1 cellular context compared by ENCODE assay signal in the genomic region with DNA sequence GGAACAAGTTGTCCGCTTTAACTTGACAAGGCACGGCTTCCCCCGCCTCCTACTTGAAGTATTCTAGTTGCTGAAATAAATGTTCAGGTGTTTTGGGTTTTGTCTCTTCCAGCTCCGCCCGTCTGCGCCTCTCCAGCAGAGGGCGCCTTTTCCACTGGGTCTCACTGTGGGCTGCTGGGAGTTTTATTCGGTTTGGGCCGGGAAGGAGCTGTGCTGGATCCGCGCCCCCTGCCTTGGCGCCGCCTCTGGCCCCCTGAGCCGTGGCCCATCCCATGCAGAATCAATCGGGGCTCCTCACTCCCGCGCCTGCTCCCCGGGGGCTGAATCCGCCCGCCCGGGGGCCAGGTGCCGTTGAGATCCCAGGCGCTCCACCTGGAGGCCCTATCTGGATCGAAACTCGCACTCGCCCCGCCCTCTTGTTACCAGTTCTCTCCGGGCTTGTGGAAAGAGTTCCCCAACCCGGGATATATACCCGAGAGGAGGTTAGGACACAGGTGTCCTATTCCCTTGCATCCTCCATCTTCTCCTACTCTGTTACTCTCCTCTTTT.
A peak's percentile ranks its signal among the peaks of the same experiment; 100 is the strongest.
TF ChIP-seq lines count a peak whose summit lies in the region.

No MANE protein-coding gene starts in this region.

TF ChIP-seq in HepG2, 621 proteins besides CTCF, POLR2A, EP300 and RAD21 (continued from another document and continues in another):
- TF ChIP-seq, protein P1, sequence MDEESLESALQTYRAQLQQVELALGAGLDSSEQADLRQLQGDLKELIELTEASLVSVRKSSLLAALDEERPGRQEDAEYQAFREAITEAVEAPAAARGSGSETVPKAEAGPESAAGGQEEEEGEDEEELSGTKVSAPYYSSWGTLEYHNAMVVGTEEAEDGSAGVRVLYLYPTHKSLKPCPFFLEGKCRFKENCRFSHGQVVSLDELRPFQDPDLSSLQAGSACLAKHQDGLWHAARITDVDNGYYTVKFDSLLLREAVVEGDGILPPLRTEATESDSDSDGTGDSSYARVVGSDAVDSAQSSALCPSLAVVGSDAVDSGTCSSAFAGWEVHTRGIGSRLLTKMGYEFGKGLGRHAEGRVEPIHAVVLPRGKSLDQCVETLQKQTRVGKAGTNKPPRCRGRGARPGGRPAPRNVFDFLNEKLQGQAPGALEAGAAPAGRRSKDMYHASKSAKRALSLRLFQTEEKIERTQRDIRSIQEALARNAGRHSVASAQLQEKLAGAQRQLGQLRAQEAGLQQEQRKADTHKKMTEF (CRISPR knock-in tag; IDR thresholded peaks at IDR 0.05): peak; percentile 42; the same call in 1 of the 2 replicates
- TF ChIP-seq ZNF749 (CRISPR knock-in tag; IDR thresholded peaks at IDR 0.05; ENCODE audit: borderline replicate concordance): no peak
- no peak for TF ChIP-seq PAF1 (CRISPR knock-in tag; IDR thresholded peaks at IDR 0.05)
- 0 out of 2 replicates have a peak, but pooled peaks have one; percentile 21 for TF ChIP-seq ELF3 (CRISPR knock-in tag; IDR thresholded peaks at IDR 0.05)
- TF ChIP-seq ATM (IDR thresholded peaks at IDR 0.05; ENCODE audit: borderline replicate concordance): no peak
- no peak for TF ChIP-seq ZFP36 (IDR thresholded peaks at IDR 0.05; ENCODE audit: borderline replicate concordance, low read depth, low read length, partially characterized antibody)
- TF ChIP-seq GABPB1 (CRISPR knock-in tag; IDR thresholded peaks at IDR 0.05): peak; percentile 61
- TF ChIP-seq ZNF567 (CRISPR knock-in tag; IDR thresholded peaks at IDR 0.05; ENCODE audit: borderline replicate concordance): no peak
- no peak; the same call in 1 of the 2 replicates for TF ChIP-seq ZSCAN29 (CRISPR knock-in tag; conservative IDR thresholded peaks at IDR 0.05)
- TF ChIP-seq FOXP1 (IDR thresholded peaks at IDR 0.05): no peak
- no peak for TF ChIP-seq FOXP1 (CRISPR knock-in tag; IDR thresholded peaks at IDR 0.05)
- no peak for TF ChIP-seq PHF20 (CRISPR knock-in tag; IDR thresholded peaks at IDR 0.05)
- no peak for TF ChIP-seq NFATC3 (CRISPR knock-in tag; IDR thresholded peaks at IDR 0.05)
- TF ChIP-seq HDAC2 (CRISPR knock-in tag; IDR thresholded peaks at IDR 0.05): no peak
- no peak for TF ChIP-seq ZFP36L2 (CRISPR knock-in tag; IDR thresholded peaks at IDR 0.05)
- no peak for TF ChIP-seq ZIK1 (CRISPR knock-in tag; IDR thresholded peaks at IDR 0.05; ENCODE audit: borderline replicate concordance, low read depth)
- no peak for TF ChIP-seq ZNF562 (CRISPR knock-in tag; IDR thresholded peaks at IDR 0.05; ENCODE audit: borderline replicate concordance)
- TF ChIP-seq RNF2 (conservative IDR thresholded peaks at IDR 0.05; ENCODE audit: low read depth): peak; percentile 51; the same call in 1 of the 2 replicates
- TF ChIP-seq SPEN (CRISPR knock-in tag; IDR thresholded peaks at IDR 0.05; ENCODE audit: low read depth): peak; percentile 63; the same call in 1 of the 2 replicates
- no peak for TF ChIP-seq ZNF30 (CRISPR knock-in tag; IDR thresholded peaks at IDR 0.05)
- no peak for TF ChIP-seq KDM5A (IDR thresholded peaks at IDR 0.05; ENCODE audit: borderline replicate concordance, low read length)
- TF ChIP-seq ZNF333 (CRISPR knock-in tag; IDR thresholded peaks at IDR 0.05; ENCODE audit: borderline replicate concordance): no peak
- TF ChIP-seq ZNF775 (CRISPR knock-in tag; IDR thresholded peaks at IDR 0.05; ENCODE audit: borderline replicate concordance): no peak
- peak; percentile 55; the same call in 1 of the 2 replicates for TF ChIP-seq YEATS2 (CRISPR knock-in tag; IDR thresholded peaks at IDR 0.05; ENCODE audit: borderline replicate concordance)
- no peak for TF ChIP-seq SMYD3 (CRISPR knock-in tag; IDR thresholded peaks at IDR 0.05)
- no peak for TF ChIP-seq ZNF343 (CRISPR knock-in tag; IDR thresholded peaks at IDR 0.05)
- no peak for TF ChIP-seq ZNF660 (CRISPR knock-in tag; IDR thresholded peaks at IDR 0.05; ENCODE audit: borderline replicate concordance, low read depth)
- 0 out of 2 replicates have a peak, but pooled peaks have one; percentile 63 for TF ChIP-seq ZNF605 (CRISPR knock-in tag; IDR thresholded peaks at IDR 0.05)
- TF ChIP-seq RAD51 (IDR thresholded peaks at IDR 0.05; ENCODE audit: borderline replicate concordance): no peak
- TF ChIP-seq ZNF883 (CRISPR knock-in tag; IDR thresholded peaks at IDR 0.05; ENCODE audit: not compliant biosample characterization): no peak
- no peak for TF ChIP-seq ZNF44 (CRISPR knock-in tag; IDR thresholded peaks at IDR 0.05)
- no peak for TF ChIP-seq FOXO1 (CRISPR knock-in tag; IDR thresholded peaks at IDR 0.05)
- peak; percentile 70; the same call in 1 of the 2 replicates for TF ChIP-seq ZNF274 (CRISPR knock-in tag; IDR thresholded peaks at IDR 0.05)
- TF ChIP-seq SYNCRIP (IDR thresholded peaks at IDR 0.05; ENCODE audit: insufficient read depth, low read depth, low read length): no peak
- TF ChIP-seq MTA1 (CRISPR knock-in tag; IDR thresholded peaks at IDR 0.05; ENCODE audit: borderline replicate concordance): no peak
- TF ChIP-seq ZNF143 (CRISPR knock-in tag; IDR thresholded peaks at IDR 0.05): peak; percentile 87
- no peak for TF ChIP-seq ZFP36L1 (CRISPR knock-in tag; IDR thresholded peaks at IDR 0.05)
- TF ChIP-seq, protein P2, sequence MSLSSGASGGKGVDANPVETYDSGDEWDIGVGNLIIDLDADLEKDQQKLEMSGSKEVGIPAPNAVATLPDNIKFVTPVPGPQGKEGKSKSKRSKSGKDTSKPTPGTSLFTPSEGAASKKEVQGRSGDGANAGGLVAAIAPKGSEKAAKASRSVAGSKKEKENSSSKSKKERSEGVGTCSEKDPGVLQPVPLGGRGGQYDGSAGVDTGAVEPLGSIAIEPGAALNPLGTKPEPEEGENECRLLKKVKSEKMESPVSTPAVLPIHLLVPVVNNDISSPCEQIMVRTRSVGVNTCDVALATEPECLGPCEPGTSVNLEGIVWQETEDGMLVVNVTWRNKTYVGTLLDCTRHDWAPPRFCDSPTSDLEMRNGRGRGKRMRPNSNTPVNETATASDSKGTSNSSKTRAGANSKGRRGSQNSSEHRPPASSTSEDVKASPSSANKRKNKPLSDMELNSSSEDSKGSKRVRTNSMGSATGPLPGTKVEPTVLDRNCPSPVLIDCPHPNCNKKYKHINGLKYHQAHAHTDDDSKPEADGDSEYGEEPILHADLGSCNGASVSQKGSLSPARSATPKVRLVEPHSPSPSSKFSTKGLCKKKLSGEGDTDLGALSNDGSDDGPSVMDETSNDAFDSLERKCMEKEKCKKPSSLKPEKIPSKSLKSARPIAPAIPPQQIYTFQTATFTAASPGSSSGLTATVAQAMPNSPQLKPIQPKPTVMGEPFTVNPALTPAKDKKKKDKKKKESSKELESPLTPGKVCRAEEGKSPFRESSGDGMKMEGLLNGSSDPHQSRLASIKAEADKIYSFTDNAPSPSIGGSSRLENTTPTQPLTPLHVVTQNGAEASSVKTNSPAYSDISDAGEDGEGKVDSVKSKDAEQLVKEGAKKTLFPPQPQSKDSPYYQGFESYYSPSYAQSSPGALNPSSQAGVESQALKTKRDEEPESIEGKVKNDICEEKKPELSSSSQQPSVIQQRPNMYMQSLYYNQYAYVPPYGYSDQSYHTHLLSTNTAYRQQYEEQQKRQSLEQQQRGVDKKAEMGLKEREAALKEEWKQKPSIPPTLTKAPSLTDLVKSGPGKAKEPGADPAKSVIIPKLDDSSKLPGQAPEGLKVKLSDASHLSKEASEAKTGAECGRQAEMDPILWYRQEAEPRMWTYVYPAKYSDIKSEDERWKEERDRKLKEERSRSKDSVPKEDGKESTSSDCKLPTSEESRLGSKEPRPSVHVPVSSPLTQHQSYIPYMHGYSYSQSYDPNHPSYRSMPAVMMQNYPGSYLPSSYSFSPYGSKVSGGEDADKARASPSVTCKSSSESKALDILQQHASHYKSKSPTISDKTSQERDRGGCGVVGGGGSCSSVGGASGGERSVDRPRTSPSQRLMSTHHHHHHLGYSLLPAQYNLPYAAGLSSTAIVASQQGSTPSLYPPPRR (CRISPR knock-in tag; IDR thresholded peaks at IDR 0.05; ENCODE audit: borderline replicate concordance): no peak
- TF ChIP-seq ZNF772 (CRISPR knock-in tag; IDR thresholded peaks at IDR 0.05): peak; percentile 49; the same call in 1 of the 2 replicates
- no peak for TF ChIP-seq NCOA1 (CRISPR knock-in tag; IDR thresholded peaks at IDR 0.05)
- TF ChIP-seq ZNF670 (CRISPR knock-in tag; IDR thresholded peaks at IDR 0.05; ENCODE audit: borderline replicate concordance): no peak
- TF ChIP-seq WIZ (CRISPR knock-in tag; IDR thresholded peaks at IDR 0.05): no peak
- no peak for TF ChIP-seq ZNF878 (CRISPR knock-in tag; IDR thresholded peaks at IDR 0.05)
- no peak for TF ChIP-seq ZFAT (CRISPR knock-in tag; conservative IDR thresholded peaks at IDR 0.05)
- no peak for TF ChIP-seq ZNF569 (CRISPR knock-in tag; IDR thresholded peaks at IDR 0.05; ENCODE audit: borderline replicate concordance)
- TF ChIP-seq, protein P3, sequence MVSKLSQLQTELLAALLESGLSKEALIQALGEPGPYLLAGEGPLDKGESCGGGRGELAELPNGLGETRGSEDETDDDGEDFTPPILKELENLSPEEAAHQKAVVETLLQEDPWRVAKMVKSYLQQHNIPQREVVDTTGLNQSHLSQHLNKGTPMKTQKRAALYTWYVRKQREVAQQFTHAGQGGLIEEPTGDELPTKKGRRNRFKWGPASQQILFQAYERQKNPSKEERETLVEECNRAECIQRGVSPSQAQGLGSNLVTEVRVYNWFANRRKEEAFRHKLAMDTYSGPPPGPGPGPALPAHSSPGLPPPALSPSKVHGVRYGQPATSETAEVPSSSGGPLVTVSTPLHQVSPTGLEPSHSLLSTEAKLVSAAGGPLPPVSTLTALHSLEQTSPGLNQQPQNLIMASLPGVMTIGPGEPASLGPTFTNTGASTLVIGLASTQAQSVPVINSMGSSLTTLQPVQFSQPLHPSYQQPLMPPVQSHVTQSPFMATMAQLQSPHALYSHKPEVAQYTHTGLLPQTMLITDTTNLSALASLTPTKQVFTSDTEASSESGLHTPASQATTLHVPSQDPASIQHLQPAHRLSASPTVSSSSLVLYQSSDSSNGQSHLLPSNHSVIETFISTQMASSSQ (IDR thresholded peaks at IDR 0.05; ENCODE audit: low read depth): no peak
- TF ChIP-seq, protein P3 (CRISPR knock-in tag; IDR thresholded peaks at IDR 0.05; ENCODE audit: borderline replicate concordance): no peak
- peak; percentile 59 for TF ChIP-seq STAG1 (CRISPR knock-in tag; IDR thresholded peaks at IDR 0.05)
- TF ChIP-seq, protein P4, sequence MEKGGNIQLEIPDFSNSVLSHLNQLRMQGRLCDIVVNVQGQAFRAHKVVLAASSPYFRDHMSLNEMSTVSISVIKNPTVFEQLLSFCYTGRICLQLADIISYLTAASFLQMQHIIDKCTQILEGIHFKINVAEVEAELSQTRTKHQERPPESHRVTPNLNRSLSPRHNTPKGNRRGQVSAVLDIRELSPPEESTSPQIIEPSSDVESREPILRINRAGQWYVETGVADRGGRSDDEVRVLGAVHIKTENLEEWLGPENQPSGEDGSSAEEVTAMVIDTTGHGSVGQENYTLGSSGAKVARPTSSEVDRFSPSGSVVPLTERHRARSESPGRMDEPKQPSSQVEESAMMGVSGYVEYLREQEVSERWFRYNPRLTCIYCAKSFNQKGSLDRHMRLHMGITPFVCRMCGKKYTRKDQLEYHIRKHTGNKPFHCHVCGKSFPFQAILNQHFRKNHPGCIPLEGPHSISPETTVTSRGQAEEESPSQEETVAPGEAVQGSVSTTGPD (CRISPR knock-in tag; IDR thresholded peaks at IDR 0.05): no peak
- no peak for TF ChIP-seq DMAP1 (CRISPR knock-in tag; IDR thresholded peaks at IDR 0.05)
- TF ChIP-seq RELA (CRISPR knock-in tag; IDR thresholded peaks at IDR 0.05): no peak
- no peak for TF ChIP-seq CENPX (CRISPR knock-in tag; IDR thresholded peaks at IDR 0.05)
- TF ChIP-seq, protein P5, sequence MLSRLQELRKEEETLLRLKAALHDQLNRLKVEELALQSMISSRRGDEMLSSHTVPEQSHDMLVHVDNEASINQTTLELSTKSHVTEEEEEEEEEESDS (CRISPR knock-in tag; IDR thresholded peaks at IDR 0.05; ENCODE audit: borderline replicate concordance): no peak
- peak; percentile 25; the same call in 1 of the 2 replicates for TF ChIP-seq RFXAP (CRISPR knock-in tag; IDR thresholded peaks at IDR 0.05; ENCODE audit: borderline replicate concordance)
- TF ChIP-seq, protein P6, sequence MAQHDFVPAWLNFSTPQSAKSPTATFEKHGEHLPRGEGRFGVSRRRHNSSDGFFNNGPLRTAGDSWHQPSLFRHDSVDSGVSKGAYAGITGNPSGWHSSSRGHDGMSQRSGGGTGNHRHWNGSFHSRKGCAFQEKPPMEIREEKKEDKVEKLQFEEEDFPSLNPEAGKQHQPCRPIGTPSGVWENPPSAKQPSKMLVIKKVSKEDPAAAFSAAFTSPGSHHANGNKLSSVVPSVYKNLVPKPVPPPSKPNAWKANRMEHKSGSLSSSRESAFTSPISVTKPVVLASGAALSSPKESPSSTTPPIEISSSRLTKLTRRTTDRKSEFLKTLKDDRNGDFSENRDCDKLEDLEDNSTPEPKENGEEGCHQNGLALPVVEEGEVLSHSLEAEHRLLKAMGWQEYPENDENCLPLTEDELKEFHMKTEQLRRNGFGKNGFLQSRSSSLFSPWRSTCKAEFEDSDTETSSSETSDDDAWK (CRISPR knock-in tag; IDR thresholded peaks at IDR 0.05): no peak
- TF ChIP-seq, protein P7, sequence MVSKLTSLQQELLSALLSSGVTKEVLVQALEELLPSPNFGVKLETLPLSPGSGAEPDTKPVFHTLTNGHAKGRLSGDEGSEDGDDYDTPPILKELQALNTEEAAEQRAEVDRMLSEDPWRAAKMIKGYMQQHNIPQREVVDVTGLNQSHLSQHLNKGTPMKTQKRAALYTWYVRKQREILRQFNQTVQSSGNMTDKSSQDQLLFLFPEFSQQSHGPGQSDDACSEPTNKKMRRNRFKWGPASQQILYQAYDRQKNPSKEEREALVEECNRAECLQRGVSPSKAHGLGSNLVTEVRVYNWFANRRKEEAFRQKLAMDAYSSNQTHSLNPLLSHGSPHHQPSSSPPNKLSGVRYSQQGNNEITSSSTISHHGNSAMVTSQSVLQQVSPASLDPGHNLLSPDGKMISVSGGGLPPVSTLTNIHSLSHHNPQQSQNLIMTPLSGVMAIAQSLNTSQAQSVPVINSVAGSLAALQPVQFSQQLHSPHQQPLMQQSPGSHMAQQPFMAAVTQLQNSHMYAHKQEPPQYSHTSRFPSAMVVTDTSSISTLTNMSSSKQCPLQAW (CRISPR knock-in tag; IDR thresholded peaks at IDR 0.05): peak; percentile 54; the same call in 1 of the 2 replicates
- no peak for TF ChIP-seq ZNF792 (CRISPR knock-in tag; IDR thresholded peaks at IDR 0.05)
- TF ChIP-seq BRD4 (CRISPR knock-in tag; IDR thresholded peaks at IDR 0.05): no peak
